Comparison of ENCODE assay signal across 8 cellular contexts in the genomic region with DNA sequence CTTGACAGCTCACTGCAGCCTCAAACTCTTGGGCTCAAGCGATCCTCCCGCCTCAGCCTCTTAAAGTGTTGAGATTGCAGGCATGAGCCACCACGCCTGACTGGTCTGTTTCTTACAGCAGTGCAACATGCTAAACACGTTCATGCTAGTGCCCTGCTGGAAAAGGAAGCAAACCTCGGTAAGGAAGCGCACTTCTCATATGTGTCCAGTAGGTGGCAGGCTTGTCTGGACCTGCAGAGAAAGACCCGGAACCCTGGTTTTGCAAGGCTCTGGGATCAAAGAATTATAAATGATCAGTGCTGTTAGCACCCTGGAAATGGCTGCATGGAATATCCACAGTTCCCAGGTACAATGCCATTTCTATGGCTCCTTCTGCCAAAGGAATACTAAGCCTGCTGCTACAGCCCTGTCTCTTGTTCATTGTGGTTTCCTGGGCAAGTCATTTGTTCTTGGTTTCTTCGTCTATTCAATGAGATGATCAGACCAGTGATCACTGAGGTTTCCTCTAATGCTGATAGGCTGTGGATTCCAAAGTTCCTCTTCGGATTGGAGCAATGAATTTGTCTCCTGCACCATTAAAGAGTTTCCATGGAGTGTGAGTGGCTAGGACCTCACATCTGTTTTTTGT. TPM values are rescaled to one million over a fixed set of nuclear protein-coding genes. Genes with fewer than 3 reads are reported as not detected.
DNase-seq lines count a peak whose midpoint lies in the region; ATAC-seq and TF ChIP-seq lines count a peak whose summit lies in the region.

No MANE protein-coding gene starts in this region.

- no peaks in the 10 kb centered on the region for H3K9me3 Mint-ChIP-seq in glutamatergic neuron (ENCODE audit: unreplicated experiment)

- H3K27ac ChIP-seq in SJSA1: no peak overlapping the region

- H3K4me3 ChIP-seq in SJSA1: no peak overlapping the region

- H3K36me3 ChIP-seq in SJSA1: no peaks in the 10 kb centered on the region

- peak; percentile 97 for TF ChIP-seq CTCF in glutamatergic neuron (IDR thresholded peaks at IDR 0.05; ENCODE audit: partially characterized antibody, unreplicated experiment)

- no peaks in the 10 kb centered on the region for H3K4me1 Mint-ChIP-seq in glutamatergic neuron (ENCODE audit: low read depth, unreplicated experiment)

- H3K4me1 ChIP-seq in SJSA1 (replicated peaks): peaks cover 7% of the 10 kb centered on the region

- H3K27me3 Mint-ChIP-seq in glutamatergic neuron (ENCODE audit: unreplicated experiment): peaks cover 4% of the 10 kb centered on the region

- H3K36me3 Mint-ChIP-seq in glutamatergic neuron (ENCODE audit: unreplicated experiment): no peaks in the 10 kb centered on the region

- ATAC-seq in GM18519 (IDR thresholded peaks at IDR 0.05; ENCODE audit: low FRiP score, unreplicated experiment) (peak; percentile 54), GM21825 (IDR thresholded peaks at IDR 0.05; ENCODE audit: unreplicated experiment) (no peak)

- peaks cover 7% of the 10 kb centered on the region; the same call in 1 of the 2 replicates for H3K27me3 ChIP-seq in SJSA1 (replicated peaks)

- H3K4me3 Mint-ChIP-seq in glutamatergic neuron (ENCODE audit: unreplicated experiment): no peak overlapping the region

- H3K9me3 ChIP-seq in SJSA1 (replicated peaks): no peaks in the 10 kb centered on the region

- peak; percentile 88 for DNase-seq in AG08395 (ENCODE audit: low spot score)
- DNase-seq in MV-4-11 (lab: John Stamatoyannopoulos, UW): peak; percentile 86
- peak; percentile 57 to 69 for DNase-seq in SJSA1 (ENCODE audit: low read depth in 1 of 2, low spot score in 2 of 2)
- peak; percentile 58 for DNase-seq in activated naive CD4-positive, alpha-beta T cell treated with anti-CD3 and anti-CD28 coated beads, Interleukin-2, amount 50 U/mL, for 16 hours
- DNase-seq in glutamatergic neuron: peak; percentile 65
- peak; percentile 82 for DNase-seq in pons (ENCODE audit: low spot score)

- no peak overlapping the region for H3K27ac Mint-ChIP-seq in glutamatergic neuron (ENCODE audit: unreplicated experiment)

RNA-seq across cellular contexts. Expression of a gene that starts 15.9 kb away (rescaled TPM):
- total RNA-seq in SJSA1 (2014; rRNA removed; shearing (Covaris generic)): not detected in 2 replicates
- not detected for total RNA-seq in glutamatergic neuron (ENCODE audit: unreplicated experiment)

RNA-seq across cellular contexts. Expression of a gene that starts 24.6 kb away (rescaled TPM):
- 74.7 and 82.1 TPM in 2 replicates for total RNA-seq in SJSA1 (2014; rRNA removed; shearing (Covaris generic))
- 8.6 TPM for total RNA-seq in glutamatergic neuron (ENCODE audit: unreplicated experiment)

RNA-seq across cellular contexts. Expression of a gene that starts 40.5 kb away (rescaled TPM):
- total RNA-seq in SJSA1 (2014; rRNA removed; shearing (Covaris generic)): not detected in 2 replicates
- total RNA-seq in glutamatergic neuron (ENCODE audit: unreplicated experiment): 4.9 TPM

RNA-seq across cellular contexts. Expression of a gene that starts 40.8 kb away (rescaled TPM):
- total RNA-seq in SJSA1 (2014; rRNA removed; shearing (Covaris generic)): 1.6 and 17.2 TPM in 2 replicates
- total RNA-seq in glutamatergic neuron (ENCODE audit: unreplicated experiment): 10.1 TPM
